ENCODE assay signal across 10 cellular contexts in genomic region chr2:231393149-231394131, GRCh38. TPM values are rescaled to one million over a fixed set of nuclear protein-coding genes. Genes with fewer than 3 reads are reported as not detected.
DNase-seq lines count a peak whose midpoint lies in the region; ATAC-seq, FAIRE-seq and TF ChIP-seq lines count a peak whose summit lies in the region.
"Had no signal": no experiment of that assay in that cellular context is flagged by ENCODE, and none has a peak within 500 bp of the region (broad histone marks: within the 10 kb centered on the region; RNA-seq: fewer than 3 reads in every experiment).

No MANE protein-coding gene starts in this region.

- TF ChIP-seq CTCF in keratinocyte (optimal IDR thresholded peaks at IDR 0.05 in 1 of 3, IDR thresholded peaks at IDR 0.05 in 1 of 3, conservative IDR thresholded peaks at IDR 0.05 in 1 of 3; ENCODE audit: extremely low read depth in 1 of 3, insufficient read depth in 2 of 3, low read length in 3 of 3) (peak; percentile 16 to 25 (median 17)), D721Med (IDR thresholded peaks at IDR 0.05; ENCODE audit: insufficient read depth, missing control alignments) (no peak)

- H3K4me3 Mint-ChIP-seq in T-cell, result peak overlapping the region; percentile 41 to 75 (median 51)

- H3K4me3 ChIP-seq in keratinocyte (ENCODE audit: control insufficient read depth in 2 of 3, extremely low read depth in 1 of 3, insufficient read depth in 2 of 3, low read depth in 1 of 3, low read length in 3 of 3), result no peak overlapping the region

- H4K20me1 ChIP-seq in keratinocyte (ENCODE audit: control insufficient read depth, extremely low read depth, insufficient read depth, low read length), result no peaks in the 10 kb centered on the region

- no peak overlapping the region for H2AFZ ChIP-seq in keratinocyte (ENCODE audit: control insufficient read depth, low read length)

- DNase-seq in GM12892 (ENCODE audit: insufficient read length), result peak; percentile 74
- DNase-seq in T-cell, result peak in 16 of 34 experiments; percentile 6 to 63 (median 20)
- DNase-seq in keratinocyte (ENCODE audit: low read depth, low spot score), result no peak
- no peak for DNase-seq in activated effector memory CD4-positive, alpha-beta T cell treated with Interleukin-2 at 50 U/mL for 16 hours
- no peak for DNase-seq in D721Med (ENCODE audit: insufficient read length, low spot score)
- no peak for DNase-seq in NCI-H146 (lab: John Stamatoyannopoulos, UW)
- no peak for DNase-seq in NCI-H524 treated with DMSO at 0.1 percent for 48 hours (lab: John Stamatoyannopoulos, UW)

- no peaks in the 10 kb centered on the region for H3K36me3 Mint-ChIP-seq in T-cell

- H3K27me3 Mint-ChIP-seq in T-cell, result peaks cover 38 to 54% of the 10 kb centered on the region in 2 donors

- no peaks in the 10 kb centered on the region for H3K36me3 ChIP-seq in keratinocyte (ENCODE audit: control insufficient read depth in 2 of 2, extremely low read depth in 1 of 2, insufficient read depth in 2 of 2, low read length in 2 of 2)

- H3K4me1 ChIP-seq in keratinocyte (ENCODE audit: control insufficient read depth, extremely low read depth, insufficient read depth, low read length), result no peaks in the 10 kb centered on the region

- POLR2A ChIA-PET in T-cell (lab: Charles Lee), result no interaction called here

- H3K4me2 ChIP-seq in keratinocyte (ENCODE audit: control insufficient read depth, extremely low read depth, insufficient read depth, low read depth, low read length), result no peak overlapping the region

- peak overlapping the region; percentile 73 to 83 for H3K27ac Mint-ChIP-seq in T-cell

- no peak overlapping the region for H3K9ac ChIP-seq in keratinocyte (ENCODE audit: control insufficient read depth, extremely low read depth, insufficient read depth, low read length)

- no peak overlapping the region for H3K27ac ChIP-seq in keratinocyte (ENCODE audit: control insufficient read depth, insufficient read depth, low read length)

- peaks cover 30% of the 10 kb centered on the region for H3K27me3 ChIP-seq in keratinocyte (ENCODE audit: control insufficient read depth, extremely low read depth, insufficient read depth, low read length)

- no peaks in the 10 kb centered on the region for H3K79me2 ChIP-seq in keratinocyte (ENCODE audit: control insufficient read depth, insufficient read depth, low read length)

- peaks cover 12 to 33% (median 15%) of the 10 kb centered on the region in 3 donors for H3K4me1 Mint-ChIP-seq in T-cell

- TF ChIP-seq POLR2A in GM12892 (IDR thresholded peaks at IDR 0.05; ENCODE audit: low read depth, low read length), result peak; percentile 66

- dilution Hi-C loops in keratinocyte (cut with MboI; ENCODE audit: extremely low pct_ligation_motif_present, low sequenced_read_pairs), result no loop called here

- no peaks in the 10 kb centered on the region for H3K9me1 ChIP-seq in keratinocyte (ENCODE audit: control insufficient read depth, extremely low read depth, insufficient read depth, low read length)

- ATAC-seq in GM21619 (IDR thresholded peaks at IDR 0.05; ENCODE audit: unreplicated experiment) (peak; percentile 39), T-cell (replicated peaks in 1 of 4) (peak in 3 of 4 experiments; percentile 40 to 62 (median 45))

- no peaks in the 10 kb centered on the region for H3K9me3 ChIP-seq in keratinocyte (ENCODE audit: control insufficient read depth, low read depth, low read length)

- CTCF ChIA-PET in T-cell (lab: Charles Lee), result no interaction called here

- FAIRE-seq in GM12892 (lab: Jason Lieb, UNC) (no peak), keratinocyte (lab: Jason Lieb, UNC) (no peak), D721Med (lab: Jason Lieb, UNC) (no peak)
- FAIRE-seq: TTC549 had no signal

- H3K9me3 Mint-ChIP-seq in T-cell, result no peaks in the 10 kb centered on the region

RNA-seq across cellular contexts. Expression of gene B3GNT7, which starts 2.1 kb away (rescaled TPM):
- 1.5 TPM for polyA plus RNA-seq in GM12892 (2012; ENCODE audit: missing spikeins)
- total RNA-seq in T-cell, result 1 to 10 TPM in 1 of 5 donors, under 1 TPM in 4; 0.30 to 2.0 (median 0.68) TPM
- 0.08 TPM in 1 of 3 replicates, not detected in the others for polyA plus RNA-seq in keratinocyte
- polyA plus RNA-seq in keratinocyte (2011; ENCODE audit: low read depth), result not detected
- 0.05 TPM in 1 of 2 replicates, not detected in the other for polyA plus RNA-seq in keratinocyte (2011; cell fraction: cytosol; rRNA removed)
- polyA plus RNA-seq in keratinocyte (2011; cell fraction: nucleus; rRNA removed), result 0.18 and 0.27 TPM in 2 replicates
- polyA plus RNA-seq in keratinocyte (2012; ENCODE audit: low replicate concordance), result 0.09 and 0.10 TPM in 2 replicates
- 0.10 to 0.56 TPM in 2 of 3 replicates, not detected in the other for polyA minus RNA-seq in keratinocyte
- polyA minus RNA-seq in keratinocyte (2011; cell fraction: cytosol; rRNA and poly(A)+ RNA removed), result not detected
- 0.31 TPM in 1 of 2 replicates, not detected in the other for polyA minus RNA-seq in keratinocyte (2011; cell fraction: nucleus; rRNA and poly(A)+ RNA removed)
- total RNA-seq: myocyte had no signal
